In the genomic region with DNA sequence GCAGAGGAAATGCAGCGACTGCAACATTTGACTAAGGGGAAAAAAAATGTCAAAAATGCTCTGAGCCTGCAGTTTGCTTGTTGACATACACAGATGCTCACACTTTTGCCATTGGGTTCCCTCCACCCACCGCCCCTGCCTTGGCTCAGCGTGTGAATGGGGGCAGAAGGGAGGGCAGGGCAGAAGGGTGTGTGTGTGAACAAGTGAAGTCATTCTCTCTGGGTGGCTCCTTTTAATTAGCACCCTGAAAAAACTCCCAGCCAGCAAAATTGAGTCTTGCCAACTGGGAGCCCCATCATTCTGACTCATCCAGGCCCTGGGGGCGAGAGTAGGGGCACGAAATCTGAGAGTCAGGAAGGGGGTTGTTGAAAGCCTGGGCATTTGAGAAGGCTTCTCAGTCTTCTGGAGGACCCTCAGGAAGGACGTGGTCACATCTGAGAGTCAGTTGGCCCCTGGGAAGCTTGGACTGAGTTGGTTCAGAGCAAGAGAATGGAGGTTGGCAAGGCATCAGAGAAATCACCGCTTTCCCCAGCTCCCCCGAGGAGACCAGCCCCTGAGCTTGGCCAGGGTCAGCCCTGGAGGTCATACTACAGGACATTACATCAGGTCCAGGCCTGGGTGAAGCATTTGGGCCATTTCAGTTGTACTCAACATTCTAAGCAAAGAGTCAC, we compare ENCODE assay signal across 9 cellular contexts. TPM values are rescaled to one million over a fixed set of nuclear protein-coding genes. Genes with fewer than 3 reads are reported as not detected.
DNase-seq lines count a peak whose midpoint lies in the region; ATAC-seq, FAIRE-seq and TF ChIP-seq lines count a peak whose summit lies in the region.
"Had no signal": no experiment of that assay in that cellular context is flagged by ENCODE, and none has a peak within 500 bp of the region (broad histone marks: within the 10 kb centered on the region; RNA-seq: fewer than 3 reads in every experiment).

No MANE protein-coding gene starts in this region.

- TF ChIP-seq CTCF in A549 (IDR thresholded peaks at IDR 0.05) (no peak), mucosa of descending colon (IDR thresholded peaks at IDR 0.05) (no peak)

- TF ChIP-seq RAD21 in A549 (conservative IDR thresholded peaks at IDR 0.05 in 1 of 2, IDR thresholded peaks at IDR 0.05 in 1 of 2) (no peak; a peak in 1 of 5 replicates), Ishikawa (IDR thresholded peaks at IDR 0.05; ENCODE audit: low read depth) (peak; percentile 7; the same call in 1 of the 2 replicates)

- 12% methylated on average over 8 of the region's 8 CpGs for WGBS in A549 (ENCODE audit: missing lambda C conversion rate)

- no peak for TF ChIP-seq POLR2A in A549 (IDR thresholded peaks at IDR 0.05; ENCODE audit: low read length)

- DNase-seq in A549 (ENCODE audit: low read depth in 1 of 2, low spot score in 1 of 2) (peak; percentile 60 to 95), mucosa of descending colon (peak; percentile 71 to 77 (median 74)), middle frontal gyrus (ENCODE audit: extremely low spot score, low spot score) (no peak), HAP-1 (ENCODE audit: low spot score in 2 of 2) (no peak), HuH-7.5 (ENCODE audit: low spot score) (no peak)

- H3K27me3 ChIP-seq in HAP-1 (ENCODE audit: low read depth), result no peaks in the 10 kb centered on the region

- CTCF ChIA-PET in A549 (lab: Yijun Ruan, JAX), result interaction anchor here (0.7 to 25.7 kb wide), 33 partner anchors 7 to 846 kb away, joined by 3 to 1221 read pairs (median 4); a partner anchor contains a TSS

- H3K4me2 ChIP-seq in A549, result peak overlapping the region; percentile 72

- peak overlapping the region; percentile 94 to 97 for H3K27ac ChIP-seq in A549

- no peaks in the 10 kb centered on the region for H3K36me3 Mint-ChIP-seq in dendritic cell treated with granulocyte-macrophage colony-stimulating factor and Interleukin-4, amounts not matched to agents 40 ng/mL and 50 ng/mL, for 4 days (ENCODE audit: low read depth)

- peaks cover 81% of the 10 kb centered on the region for H3K4me1 Mint-ChIP-seq in dendritic cell treated with granulocyte-macrophage colony-stimulating factor and Interleukin-4, amounts not matched to agents 40 ng/mL and 50 ng/mL, for 4 days (ENCODE audit: low read depth)

- TF ChIP-seq EP300 in A549 (IDR thresholded peaks at IDR 0.05) (peak; percentile 64 to 82; a peak in 3 of 5 replicates), Ishikawa (IDR thresholded peaks at IDR 0.05; ENCODE audit: borderline replicate concordance) (peak; percentile 78)

- POLR2A ChIA-PET in A549 (lab: Yijun Ruan, JAX), result interaction anchor here (1.0 kb wide), 1 partner anchor 724 kb away, joined by 4 read pairs; no protein-coding TSS in a partner anchor

- H3K27me3 Mint-ChIP-seq in dendritic cell treated with granulocyte-macrophage colony-stimulating factor and Interleukin-4, amounts not matched to agents 40 ng/mL and 50 ng/mL, for 4 days, result peaks cover 2% of the 10 kb centered on the region

- H3K4me3 ChIP-seq in A549 (no peak overlapping the region), mucosa of descending colon (no peak overlapping the region), HAP-1 (no peak overlapping the region)

- H3K9me3 ChIP-seq in A549 (no peaks in the 10 kb centered on the region), mucosa of descending colon (no peaks in the 10 kb centered on the region), HAP-1 (no peaks in the 10 kb centered on the region)

- no peak overlapping the region for H3K4me3 Mint-ChIP-seq in dendritic cell treated with granulocyte-macrophage colony-stimulating factor and Interleukin-4, amounts not matched to agents 40 ng/mL and 50 ng/mL, for 4 days

- H3K36me3 ChIP-seq in mucosa of descending colon (ENCODE audit: low read depth) (no peaks in the 10 kb centered on the region), HAP-1 (replicated peaks) (no peaks in the 10 kb centered on the region)

- in situ Hi-C loops in HAP-1 (cut with MboI; ENCODE audit: low sequenced_read_pairs), result loop anchor here (10.0 kb wide), 1 partner anchor 507 kb away; a partner anchor contains a TSS

- ATAC-seq in A549 (peak; percentile 22 to 44), mucosa of descending colon (peak; percentile 36), HG02642 (IDR thresholded peaks at IDR 0.05; ENCODE audit: poor library complexity, unreplicated experiment) (no peak)

- intact Hi-C loops in dendritic cell treated with granulocyte-macrophage colony-stimulating factor and Interleukin-4, amounts not matched to agents 40 ng/mL and 50 ng/mL, for 4 days (cut with micrococcal nuclease), result loop anchor here (2.0 kb wide), 1 partner anchor 289 kb away; no protein-coding TSS in a partner anchor
- intact Hi-C loops in mucosa of descending colon (cut with DNase I, micrococcal nuclease), result loop anchor here (5.0 to 10.0 kb wide), 3 partner anchors 507 to 729 kb away; a partner anchor contains a TSS

- no peaks in the 10 kb centered on the region for H3K9me3 Mint-ChIP-seq in dendritic cell treated with granulocyte-macrophage colony-stimulating factor and Interleukin-4, amounts not matched to agents 40 ng/mL and 50 ng/mL, for 4 days

- H3K4me1 ChIP-seq in A549, result peaks cover 87% of the 10 kb centered on the region
- peaks cover 46% of the 10 kb centered on the region for H3K4me1 ChIP-seq in mucosa of descending colon (ENCODE audit: low read depth)
- peaks cover 14% of the 10 kb centered on the region for H3K4me1 ChIP-seq in HAP-1

- FAIRE-seq in A549 (lab: Jason Lieb, UNC), result no peak

- peak overlapping the region; percentile 90 for H3K27ac Mint-ChIP-seq in dendritic cell treated with granulocyte-macrophage colony-stimulating factor and Interleukin-4, amounts not matched to agents 40 ng/mL and 50 ng/mL, for 4 days

TF ChIP-seq in A549, 52 proteins besides CTCF, POLR2A, EP300 and RAD21 (continues in another document):
- TF ChIP-seq EHMT2 (IDR thresholded peaks at IDR 0.05; ENCODE audit: low read depth), result no peak
- TF ChIP-seq NPAS2 (CRISPR knock-in tag; IDR thresholded peaks at IDR 0.05; ENCODE audit: borderline replicate concordance), result no peak
- TF ChIP-seq CHD4 (IDR thresholded peaks at IDR 0.05; ENCODE audit: borderline replicate concordance), result no peak
- peak; percentile 27; the same call in 1 of the 2 replicates for TF ChIP-seq BHLHE40 (IDR thresholded peaks at IDR 0.05; ENCODE audit: low read depth, low read length)
- TF ChIP-seq MYC (IDR thresholded peaks at IDR 0.05; ENCODE audit: borderline replicate concordance, low read length), result peak; percentile 47; the same call in 1 of the 2 replicates
- no peak for TF ChIP-seq TFCP2L1 (CRISPR knock-in tag; IDR thresholded peaks at IDR 0.05)
- peak; percentile 52; the same call in 1 of the 2 replicates for TF ChIP-seq EHF (CRISPR knock-in tag; IDR thresholded peaks at IDR 0.05)
- no peak for TF ChIP-seq HDAC2 (IDR thresholded peaks at IDR 0.05)
- TF ChIP-seq FOSL2 (IDR thresholded peaks at IDR 0.05), result peak; percentile 58; the same call in 1 of the 2 replicates
- peak; percentile 87 for TF ChIP-seq FOSL2 (CRISPR knock-in tag; IDR thresholded peaks at IDR 0.05)
- no peak for TF ChIP-seq HOXA7 (CRISPR knock-in tag; IDR thresholded peaks at IDR 0.05)
- TF ChIP-seq MAFK (IDR thresholded peaks at IDR 0.05; ENCODE audit: partially characterized antibody), result peak; percentile 97

TF ChIP-seq in Ishikawa, 13 proteins besides CTCF, POLR2A, EP300 and RAD21 (continues in another document):
- peak; percentile 87 for TF ChIP-seq NFIC (IDR thresholded peaks at IDR 0.05)
- TF ChIP-seq CREB1 (IDR thresholded peaks at IDR 0.05; ENCODE audit: low read depth), result peak; percentile 31; the same call in 1 of the 2 replicates
- TF ChIP-seq YY1 (IDR thresholded peaks at IDR 0.05; ENCODE audit: low read depth), result no peak
- peak; percentile 43; the same call in 1 of the 2 replicates for TF ChIP-seq CEBPB (IDR thresholded peaks at IDR 0.05)
- TF ChIP-seq EGR1 (IDR thresholded peaks at IDR 0.05), result no peak
- TF ChIP-seq, protein P1, sequence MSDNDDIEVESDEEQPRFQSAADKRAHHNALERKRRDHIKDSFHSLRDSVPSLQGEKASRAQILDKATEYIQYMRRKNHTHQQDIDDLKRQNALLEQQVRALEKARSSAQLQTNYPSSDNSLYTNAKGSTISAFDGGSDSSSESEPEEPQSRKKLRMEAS (IDR thresholded peaks at IDR 0.05), result peak; percentile 74
- TF ChIP-seq TCF12 (IDR thresholded peaks at IDR 0.05; ENCODE audit: low read depth), result peak; percentile 87
- peak; percentile 64; the same call in 1 of the 2 replicates for TF ChIP-seq FOXM1 (IDR thresholded peaks at IDR 0.05; ENCODE audit: borderline replicate concordance, low read depth)
- TF ChIP-seq ZBTB7A (IDR thresholded peaks at IDR 0.05; ENCODE audit: low read depth), result peak; percentile 60; the same call in 1 of the 2 replicates

RNA-seq across cellular contexts. Expression of a gene that starts 22.6 kb away (rescaled TPM):
- polyA plus RNA-seq in A549 (2011; rRNA removed) (0.09 TPM in 1 of 2 replicates, not detected in the other), A549 (2017; fragmentation: RNase III; extraction: RNeasy Plus Mini Kit Qiagen cat#74134 plus additional on column Dnase treatment) (0.12 TPM in 2 of 3 replicates, not detected in the other)
- 0.03 TPM in 2 replicates for polyA plus RNA-seq in A549 (2012; cell fraction: cytosol; rRNA removed)
- 0.20 and 0.29 TPM in 2 replicates for polyA plus RNA-seq in A549 (2012; cell fraction: nucleus; rRNA removed)
- 0.17 TPM in 1 of 2 replicates, not detected in the other for polyA minus RNA-seq in A549 (2011; rRNA and poly(A)+ RNA removed)
- not detected for total RNA-seq in mucosa of descending colon
- total RNA-seq: epithelial cell of proximal tubule had no signal

RNA-seq across cellular contexts. Expression of a gene that starts 33.5 kb away (rescaled TPM):
- 1,385 and 2,250 TPM in 2 replicates for polyA plus RNA-seq in A549 (2011; rRNA removed)
- polyA plus RNA-seq in A549 (2012; cell fraction: cytosol; rRNA removed), result 2,547 and 2,774 TPM in 2 replicates
- 3,370 and 4,681 TPM in 2 replicates for polyA plus RNA-seq in A549 (2012; cell fraction: nucleus; rRNA removed)
- polyA plus RNA-seq in A549 (2017; fragmentation: RNase III; extraction: RNeasy Plus Mini Kit Qiagen cat#74134 plus additional on column Dnase treatment), result 3,173 to 3,781 TPM (median 3,633 TPM) in 3 replicates
- polyA minus RNA-seq in A549 (2011; rRNA and poly(A)+ RNA removed), result 2,077 and 2,477 TPM in 2 replicates
- 1,000 to 10,000 TPM; 1,334 to 4,222 (median 3,664) TPM for total RNA-seq in mucosa of descending colon

RNA-seq across cellular contexts. Expression of a gene that starts 37.3 kb away (rescaled TPM):
- 0.05 and 0.07 TPM in 2 replicates for polyA plus RNA-seq in A549 (2011; rRNA removed)
- 0.04 and 0.07 TPM in 2 replicates for polyA plus RNA-seq in A549 (2012; cell fraction: cytosol; rRNA removed)
- polyA plus RNA-seq in A549 (2012; cell fraction: nucleus; rRNA removed), result 0.12 and 0.47 TPM in 2 replicates
- polyA plus RNA-seq in A549 (2017; fragmentation: RNase III; extraction: RNeasy Plus Mini Kit Qiagen cat#74134 plus additional on column Dnase treatment), result 0.08 TPM in 1 of 3 replicates, not detected in the others
- 0.29 TPM in 1 of 2 replicates, not detected in the other for polyA minus RNA-seq in A549 (2011; rRNA and poly(A)+ RNA removed)
- not detected for total RNA-seq in mucosa of descending colon
- total RNA-seq: epithelial cell of proximal tubule had no signal

RNA-seq across cellular contexts. Expression of a gene that starts 57.5 kb away (rescaled TPM):
- 12.7 and 12.8 TPM in 2 replicates for polyA plus RNA-seq in A549 (2011; rRNA removed)
- polyA plus RNA-seq in A549 (2012; cell fraction: cytosol; rRNA removed), result 10.2 and 10.3 TPM in 2 replicates
- polyA plus RNA-seq in A549 (2012; cell fraction: nucleus; rRNA removed), result 10.0 and 11.4 TPM in 2 replicates
- 2.1 to 3.2 TPM (median 2.8 TPM) in 3 replicates for polyA plus RNA-seq in A549 (2017; fragmentation: RNase III; extraction: RNeasy Plus Mini Kit Qiagen cat#74134 plus additional on column Dnase treatment)
- 13.4 and 14.5 TPM in 2 replicates for polyA minus RNA-seq in A549 (2011; rRNA and poly(A)+ RNA removed)
- total RNA-seq in mucosa of descending colon, result not detected
- total RNA-seq: epithelial cell of proximal tubule had no signal

Comparison
In these comparisons a context has a peak if more than half of its experiments do, and no peak if none do; other contexts are left out.
1. DNase-seq: peak in A549 (2 of 2) and mucosa of descending colon (3 of 3); none in middle frontal gyrus (single experiment), HAP-1 (0 of 2) and HuH-7.5 (single experiment).